Comparison of ENCODE assay signal across 1 cellular context in genomic region chr4:6277139-6277802, GRCh38.
A peak's percentile ranks its signal among the peaks of the same experiment; 100 is the strongest.
TF ChIP-seq lines count a peak whose summit lies in the region.

No MANE protein-coding gene starts in this region.

TF ChIP-seq in HepG2, 621 proteins besides CTCF, POLR2A, EP300 and RAD21 (continued from another document and continues in another):
- TF ChIP-seq UBTF (CRISPR knock-in tag; IDR thresholded peaks at IDR 0.05) (peak; percentile 37; the same call in 1 of the 2 replicates), GPN1 (CRISPR knock-in tag; IDR thresholded peaks at IDR 0.05; ENCODE audit: borderline replicate concordance) (no peak), LBX2 (CRISPR knock-in tag; IDR thresholded peaks at IDR 0.05; ENCODE audit: borderline replicate concordance) (0 out of 2 replicates have a peak, but pooled peaks have one; percentile 43), PRMT3 (CRISPR knock-in tag; IDR thresholded peaks at IDR 0.05; ENCODE audit: borderline replicate concordance, low read depth) (no peak), PBX2 (CRISPR knock-in tag; IDR thresholded peaks at IDR 0.05) (no peak), PLSCR1 (CRISPR knock-in tag; IDR thresholded peaks at IDR 0.05; ENCODE audit: borderline replicate concordance) (no peak), ZBTB20 (CRISPR knock-in tag; IDR thresholded peaks at IDR 0.05; ENCODE audit: borderline replicate concordance, low read depth) (peak; percentile 20; the same call in 1 of the 2 replicates), ZNF784 (CRISPR knock-in tag; IDR thresholded peaks at IDR 0.05; ENCODE audit: borderline replicate concordance) (no peak), ZNF788 (CRISPR knock-in tag; IDR thresholded peaks at IDR 0.05; ENCODE audit: borderline replicate concordance) (peak; percentile 17; the same call in 1 of the 2 replicates), SIX4 (CRISPR knock-in tag; IDR thresholded peaks at IDR 0.05) (no peak), MAFG (CRISPR knock-in tag; IDR thresholded peaks at IDR 0.05) (no peak), SKI (IDR thresholded peaks at IDR 0.05; ENCODE audit: partially characterized antibody) (no peak), ZGPAT (CRISPR knock-in tag; IDR thresholded peaks at IDR 0.05) (no peak), HIC2 (CRISPR knock-in tag; IDR thresholded peaks at IDR 0.05; ENCODE audit: low read depth) (peak; percentile 71), ZNF556 (CRISPR knock-in tag; IDR thresholded peaks at IDR 0.05; ENCODE audit: borderline replicate concordance) (no peak), ZFAT (CRISPR knock-in tag; conservative IDR thresholded peaks at IDR 0.05) (no peak), ZBTB26 (CRISPR knock-in tag; IDR thresholded peaks at IDR 0.05; ENCODE audit: borderline replicate concordance) (no peak), RORA (CRISPR knock-in tag; IDR thresholded peaks at IDR 0.05) (no peak), ZNF3 (CRISPR knock-in tag; IDR thresholded peaks at IDR 0.05) (no peak), CEBPB (IDR thresholded peaks at IDR 0.05; ENCODE audit: borderline replicate concordance, low read depth, low read length) (no peak), RNF219 (CRISPR knock-in tag; IDR thresholded peaks at IDR 0.05) (no peak), ATF6 (CRISPR knock-in tag; conservative IDR thresholded peaks at IDR 0.05) (no peak), ZNF230 (CRISPR knock-in tag; IDR thresholded peaks at IDR 0.05) (no peak), ZNF34 (CRISPR knock-in tag; IDR thresholded peaks at IDR 0.05; ENCODE audit: borderline replicate concordance) (no peak), FOXK1 (CRISPR knock-in tag; IDR thresholded peaks at IDR 0.05; ENCODE audit: borderline replicate concordance, low read depth) (no peak), CHCHD3 (CRISPR knock-in tag; IDR thresholded peaks at IDR 0.05) (no peak), SP4 (CRISPR knock-in tag; IDR thresholded peaks at IDR 0.05) (no peak), HMG20B (CRISPR knock-in tag; conservative IDR thresholded peaks at IDR 0.05) (no peak), ATF2 (CRISPR knock-in tag; IDR thresholded peaks at IDR 0.05) (no peak), AGO2 (optimal IDR thresholded peaks at IDR 0.05; ENCODE audit: low read depth, low read length) (no peak), ATF7 (IDR thresholded peaks at IDR 0.05) (no peak), ATF7 (CRISPR knock-in tag; IDR thresholded peaks at IDR 0.05) (no peak), ZXDC (CRISPR knock-in tag; IDR thresholded peaks at IDR 0.05) (no peak), ZNF546 (CRISPR knock-in tag; conservative IDR thresholded peaks at IDR 0.05) (no peak), ZMYM2 (CRISPR knock-in tag; IDR thresholded peaks at IDR 0.05) (no peak), ASH2L (IDR thresholded peaks at IDR 0.05; ENCODE audit: insufficient read length, low read depth, low read length) (no peak), MATR3 (CRISPR knock-in tag; IDR thresholded peaks at IDR 0.05) (no peak), ZNF577 (CRISPR knock-in tag; IDR thresholded peaks at IDR 0.05; ENCODE audit: borderline replicate concordance, low read depth) (no peak), KDM4B (CRISPR knock-in tag; IDR thresholded peaks at IDR 0.05) (no peak), TAF1 (CRISPR knock-in tag; IDR thresholded peaks at IDR 0.05) (peak; percentile 23; the same call in 1 of the 2 replicates), TFDP2 (CRISPR knock-in tag; IDR thresholded peaks at IDR 0.05) (no peak), ZNF17 (CRISPR knock-in tag; IDR thresholded peaks at IDR 0.05) (no peak)
